ENCODE assay signal across 10 cellular contexts in the genomic region with DNA sequence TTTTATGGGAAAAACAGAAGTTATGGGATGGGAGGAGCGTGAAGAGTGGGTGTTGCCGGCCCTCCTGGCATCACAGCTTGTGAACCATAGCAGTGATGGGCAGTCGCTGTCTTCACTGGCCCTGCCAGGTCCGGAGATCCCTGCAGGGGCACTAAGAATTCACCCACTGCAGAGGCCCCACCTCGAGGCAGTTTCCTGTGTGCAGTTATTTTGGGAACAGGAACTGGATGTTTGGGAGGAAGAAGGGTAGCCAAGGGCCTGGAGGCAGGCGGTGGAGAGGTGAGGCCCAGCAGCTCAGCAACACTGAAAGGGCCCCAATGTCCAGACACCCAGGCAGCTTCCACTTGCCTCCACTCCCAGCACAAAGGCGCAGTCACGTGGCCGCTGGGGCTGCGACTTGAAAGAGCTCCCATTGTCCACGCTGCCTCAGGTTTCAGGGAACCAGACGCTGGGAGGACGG.
DNase-seq lines count a peak whose midpoint lies in the region; ATAC-seq, FAIRE-seq and TF ChIP-seq lines count a peak whose summit lies in the region.
"Had no signal": no experiment of that assay in that cellular context is flagged by ENCODE, and none has a peak within 500 bp of the region (broad histone marks: within the 10 kb centered on the region; RNA-seq: fewer than 3 reads in every experiment).

No MANE protein-coding gene starts in this region.

- no peak for TF ChIP-seq RAD21 in HepG2 (CRISPR knock-in tag; IDR thresholded peaks at IDR 0.05)

- no peak for FAIRE-seq in HepG2 (lab: Jason Lieb, UNC)

- 37% methylated on average over 11 of the region's 13 CpGs for WGBS in HepG2 (ENCODE audit: low lambda C conversion rate)

- no peak for TF ChIP-seq CTCF in HepG2 (CRISPR knock-in tag; IDR thresholded peaks at IDR 0.05)

- in situ Hi-C loops in HepG2 (cut with HindIII; ENCODE audit: extremely low pct_ligation_motif_present, low pct_unique_long_range_greater_than_20kb), result no loop called here

- BruUV-seq in HepG2 (replicated peaks; lab: Mats Ljungman, UMichigan), result no TSS peak

- H3K27me3 ChIP-seq in HepG2 (ENCODE audit: control insufficient read depth in 1 of 2, insufficient read depth in 2 of 2, low read length in 2 of 2) (peaks cover 0 to 10% of the 10 kb centered on the region in 2 experiments; a peak in 1 of 5 replicates), stomach smooth muscle (ENCODE audit: control insufficient read depth in 1 of 2, insufficient read depth in 2 of 2, low read length in 2 of 2) (no peaks in the 10 kb centered on the region)
- H3K27me3 ChIP-seq: neutrophil had no signal

- H3K4me1 Mint-ChIP-seq in activated CD4-positive, alpha-beta memory T cell treated with anti-CD3 and anti-CD28 coated beads for 36 hours (ENCODE audit: low read depth), result no peaks in the 10 kb centered on the region
- H3K4me1 Mint-ChIP-seq: IgD-negative memory B cell had no signal

- H3K9me3 Mint-ChIP-seq in activated CD4-positive, alpha-beta memory T cell treated with anti-CD3 and anti-CD28 coated beads for 36 hours, result no peaks in the 10 kb centered on the region

- H3K27ac Mint-ChIP-seq in activated CD4-positive, alpha-beta memory T cell treated with anti-CD3 and anti-CD28 coated beads for 36 hours, result no peak overlapping the region

- CTCF ChIA-PET in HepG2 (lab: Yijun Ruan, JAX; ENCODE audit: low intra/inter-chr PET ratio, low total read pairs), result no interaction called here
- CTCF ChIA-PET in activated CD4-positive, alpha-beta memory T cell treated with anti-CD3 and anti-CD28 coated beads for 36 hours (lab: Charles Lee), result no interaction called here

- no peaks in the 10 kb centered on the region for H4K20me1 ChIP-seq in HepG2 (ENCODE audit: insufficient read depth, low read length)

- POLR2A ChIA-PET in HepG2 (lab: Yijun Ruan, JAX), result no interaction called here
- POLR2A ChIA-PET in activated CD4-positive, alpha-beta memory T cell treated with anti-CD3 and anti-CD28 coated beads for 36 hours (lab: Charles Lee), result no interaction called here

- H3K27ac ChIP-seq in cingulate gyrus (ENCODE audit: low read depth, low read length) (peak overlapping the region; percentile 34), HepG2 (ENCODE audit: extremely low read length, insufficient read depth, low read length) (no peak overlapping the region), stomach smooth muscle (ENCODE audit: low read length) (peak overlapping the region; percentile 41)
- H3K27ac ChIP-seq: neutrophil had no signal

- H3K9me3 ChIP-seq in HepG2 (ENCODE audit: low read length), result no peaks in the 10 kb centered on the region
- no peaks in the 10 kb centered on the region for H3K9me3 ChIP-seq in stomach smooth muscle (ENCODE audit: control insufficient read depth in 2 of 2, low read length in 2 of 2)
- H3K9me3 ChIP-seq: neutrophil had no signal

- H3K79me2 ChIP-seq in HepG2 (ENCODE audit: insufficient read depth, low read length), result no peaks in the 10 kb centered on the region

- no peak for TF ChIP-seq POLR2A in HepG2 (IDR thresholded peaks at IDR 0.05; ENCODE audit: insufficient read depth in 1 of 2, low read depth in 2 of 2, low read length in 2 of 2)

- H3K36me3 Mint-ChIP-seq in activated CD4-positive, alpha-beta memory T cell treated with anti-CD3 and anti-CD28 coated beads for 36 hours, result no peaks in the 10 kb centered on the region

- intact Hi-C loops in HepG2 (cut with micrococcal nuclease; ENCODE audit: unreplicated experiment), result loop anchor here (5.0 kb wide), 1 partner anchor 417 kb away; the partner anchor contains the start of gene CTNNB1
- intact Hi-C loops in activated CD4-positive, alpha-beta memory T cell treated with anti-CD3 and anti-CD28 coated beads for 36 hours (cut with micrococcal nuclease), result no loop called here

- H3K36me3 ChIP-seq in HepG2 (replicated peaks in 1 of 2; ENCODE audit: control insufficient read depth in 1 of 2, insufficient read depth in 2 of 2, low read length in 2 of 2), result no peaks in the 10 kb centered on the region
- no peaks in the 10 kb centered on the region for H3K36me3 ChIP-seq in stomach smooth muscle (ENCODE audit: control insufficient read depth in 2 of 2, insufficient read depth in 2 of 2, low read length in 2 of 2)
- H3K36me3 ChIP-seq: neutrophil had no signal

- H3K4me3 Mint-ChIP-seq in activated CD4-positive, alpha-beta memory T cell treated with anti-CD3 and anti-CD28 coated beads for 36 hours, result no peak overlapping the region
- H3K4me3 Mint-ChIP-seq: IgD-negative memory B cell had no signal

- TF ChIP-seq EP300 in HepG2 (IDR thresholded peaks at IDR 0.05; ENCODE audit: low read depth in 2 of 2, low read length in 2 of 2) (no peak), HepG2 (CRISPR knock-in tag; IDR thresholded peaks at IDR 0.05; ENCODE audit: borderline replicate concordance) (no peak)

- peak overlapping the region; percentile 68 for H3K4me2 ChIP-seq in HepG2 (ENCODE audit: low read depth, low read length)

- H3K4me3 ChIP-seq in HepG2 (replicated peaks in 1 of 3; ENCODE audit: insufficient read depth in 1 of 3, low read depth in 2 of 3, low read length in 3 of 3) (peak overlapping the region in 1 of 3 experiments; percentile 27; a peak in 1 of 6 replicates), stomach smooth muscle (ENCODE audit: low read length in 2 of 2) (peak overlapping the region in 1 of 2 donors; percentile 57)

- H3K27me3 Mint-ChIP-seq in activated CD4-positive, alpha-beta memory T cell treated with anti-CD3 and anti-CD28 coated beads for 36 hours, result peaks cover 9% of the 10 kb centered on the region
- H3K27me3 Mint-ChIP-seq: IgD-negative memory B cell had no signal

- H3K9ac ChIP-seq in HepG2 (ENCODE audit: insufficient read depth, low read depth, low read length) (no peak overlapping the region), stomach smooth muscle (ENCODE audit: low read length in 2 of 2) (no peak overlapping the region)

- no peak overlapping the region for H2AFZ ChIP-seq in HepG2 (ENCODE audit: low read length)

- H3K4me1 ChIP-seq in HepG2 (ENCODE audit: insufficient read depth, low read length) (peaks cover 21% of the 10 kb centered on the region), stomach smooth muscle (ENCODE audit: control insufficient read depth, insufficient read depth, low read length) (peaks cover 17% of the 10 kb centered on the region)

- peak; percentile 87 for ATAC-seq in HepG2
- ATAC-seq in HG03196 (IDR thresholded peaks at IDR 0.05; ENCODE audit: unreplicated experiment), result no peak
- no peak for ATAC-seq in GM21526 (IDR thresholded peaks at IDR 0.05; ENCODE audit: low FRiP score, unreplicated experiment)

- DNase-seq in NCI-H146 (lab: John Stamatoyannopoulos, UW), result peak; percentile 38
- DNase-seq in HepG2 (ENCODE audit: low spot score), result peak; percentile 46
- DNase-seq in activated CD4-positive, alpha-beta memory T cell treated with anti-CD3 and anti-CD28 coated beads for 36 hours, result no peak
- no peak for DNase-seq in DMS 273 treated with DMSO at 0.1 percent for 48 hours (lab: John Stamatoyannopoulos, UW)

TF ChIP-seq in HepG2, 621 proteins besides CTCF, POLR2A, EP300 and RAD21 (continues in another document):
- peak; percentile 30; the same call in 1 of the 2 replicates for TF ChIP-seq ZFX (CRISPR knock-in tag; IDR thresholded peaks at IDR 0.05; ENCODE audit: low read depth)
- no peak for TF ChIP-seq FOXP1 (IDR thresholded peaks at IDR 0.05)
- no peak for TF ChIP-seq FOXP1 (CRISPR knock-in tag; IDR thresholded peaks at IDR 0.05)
- peak; percentile 51; the same call in 1 of the 2 replicates for TF ChIP-seq ZNF121 (CRISPR knock-in tag; IDR thresholded peaks at IDR 0.05)
- no peak for TF ChIP-seq SP2 (CRISPR knock-in tag; IDR thresholded peaks at IDR 0.05)
- TF ChIP-seq, protein P1, sequence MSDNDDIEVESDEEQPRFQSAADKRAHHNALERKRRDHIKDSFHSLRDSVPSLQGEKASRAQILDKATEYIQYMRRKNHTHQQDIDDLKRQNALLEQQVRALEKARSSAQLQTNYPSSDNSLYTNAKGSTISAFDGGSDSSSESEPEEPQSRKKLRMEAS (IDR thresholded peaks at IDR 0.05), result peak; percentile 81
- no peak for TF ChIP-seq SOX13 (IDR thresholded peaks at IDR 0.05)
- peak in 1 of 2 experiments; percentile 83; a peak in 2 of 4 replicates for TF ChIP-seq SOX13 (CRISPR knock-in tag; conservative IDR thresholded peaks at IDR 0.05 in 1 of 2, IDR thresholded peaks at IDR 0.05 in 1 of 2)
- TF ChIP-seq GATAD2A (CRISPR knock-in tag; IDR thresholded peaks at IDR 0.05), result peak; percentile 12; the same call in 1 of the 2 replicates
- TF ChIP-seq HCFC1 (IDR thresholded peaks at IDR 0.05; ENCODE audit: low read depth, low read length), result no peak
- 0 out of 2 replicates have a peak, but pooled peaks have one; percentile 24 for TF ChIP-seq SIX4 (CRISPR knock-in tag; IDR thresholded peaks at IDR 0.05)
- TF ChIP-seq SOX6 (IDR thresholded peaks at IDR 0.05), result no peak
- TF ChIP-seq SOX6 (CRISPR knock-in tag; IDR thresholded peaks at IDR 0.05), result peak; percentile 77
- peak; percentile 2 for TF ChIP-seq XRCC5 (optimal IDR thresholded peaks at IDR 0.05; ENCODE audit: low read length)
- TF ChIP-seq MED1 (CRISPR knock-in tag; IDR thresholded peaks at IDR 0.05), result 0 out of 2 replicates have a peak, but pooled peaks have one; percentile 19

Comparison
In these comparisons a context has a peak if more than half of its experiments do, and no peak if none do; other contexts are left out.
1. DNase-seq: peak in NCI-H146 (single experiment) and HepG2 (single experiment); none in activated CD4-positive, alpha-beta memory T cell treated with anti-CD3 and anti-CD28 coated beads for 36 hours (single experiment) and DMS 273 treated with DMSO at 0.1 percent for 48 hours (single experiment).